28 cellular contexts compared by ENCODE assay signal in the genomic region with DNA sequence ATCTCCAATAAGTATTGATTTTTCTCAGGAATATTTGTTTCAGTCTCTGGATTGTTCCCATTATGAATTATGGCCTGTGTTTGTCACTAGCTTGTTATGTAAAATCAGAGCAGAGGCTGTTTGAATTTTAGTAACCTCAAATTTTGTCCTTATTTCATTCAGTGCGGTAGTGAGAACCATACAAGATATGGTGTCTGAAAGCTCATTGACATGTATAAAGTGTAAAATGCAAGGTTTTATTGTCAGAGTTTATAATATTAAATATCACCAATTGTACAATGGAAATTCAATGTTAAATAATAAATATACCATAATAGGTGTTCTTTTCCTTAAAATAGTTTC.
"Had no signal": no experiment of that assay in that cellular context is flagged by ENCODE, and none has a peak within 500 bp of the region (broad histone marks: within the 10 kb centered on the region; RNA-seq: fewer than 3 reads in every experiment).

No MANE protein-coding gene starts in this region.

- ATAC-seq: effector memory CD8-positive, alpha-beta T cell; esophagus mucosa; foreskin keratinocyte; gastrocnemius medialis; gastroesophageal sphincter; heart left ventricle; heart right ventricle had no signal

- H3K27me3 ChIP-seq: colonic mucosa, dorsolateral prefrontal cortex, esophagus muscularis mucosa, esophagus squamous epithelium, foreskin keratinocyte, gastrocnemius medialis, gastroesophageal sphincter, heart left ventricle, heart right ventricle had no signal

- H3K36me3 ChIP-seq: colonic mucosa, esophagus muscularis mucosa, esophagus squamous epithelium, gastrocnemius medialis, gastroesophageal sphincter, heart left ventricle, heart right ventricle had no signal

- H3K4me1 ChIP-seq: colonic mucosa, esophagus muscularis mucosa, esophagus squamous epithelium, foreskin keratinocyte, gastrocnemius medialis, gastroesophageal sphincter, heart left ventricle, heart right ventricle had no signal

- DNase-seq: colonic mucosa; cortex of kidney; dermis blood vessel endothelial cell; dorsolateral prefrontal cortex; effector CD4-positive, alpha-beta T cell; effector CD8-positive, alpha-beta T cell; effector memory CD4-positive, alpha-beta T cell; effector memory CD8-positive, alpha-beta T cell; endodermal cell; erythroblast; esophagus squamous epithelium; foreskin fibroblast; foreskin keratinocyte; foreskin melanocyte; gastrocnemius medialis; glutamatergic neuron; head of caudate nucleus; heart left ventricle; heart right ventricle had no signal

- H3K4me3 ChIP-seq: colonic mucosa, coronary artery, dorsolateral prefrontal cortex, esophagus muscularis mucosa, esophagus squamous epithelium, gastrocnemius medialis, gastroesophageal sphincter, heart left ventricle, heart right ventricle had no signal

- H3K9me3 ChIP-seq: colonic mucosa, esophagus muscularis mucosa, esophagus squamous epithelium, gastrocnemius medialis, gastroesophageal sphincter had no signal

- H3K27ac ChIP-seq: colonic mucosa, coronary artery, dorsolateral prefrontal cortex, epithelial cell of prostate, esophagus muscularis mucosa, esophagus squamous epithelium, foreskin keratinocyte, gastrocnemius medialis, gastroesophageal sphincter, heart left ventricle, heart right ventricle had no signal

- FAIRE-seq: colon, endometrium, endothelial cell of umbilical vein, frontal cortex had no signal
